1 cellular context compared by ENCODE assay signal in the genomic region with DNA sequence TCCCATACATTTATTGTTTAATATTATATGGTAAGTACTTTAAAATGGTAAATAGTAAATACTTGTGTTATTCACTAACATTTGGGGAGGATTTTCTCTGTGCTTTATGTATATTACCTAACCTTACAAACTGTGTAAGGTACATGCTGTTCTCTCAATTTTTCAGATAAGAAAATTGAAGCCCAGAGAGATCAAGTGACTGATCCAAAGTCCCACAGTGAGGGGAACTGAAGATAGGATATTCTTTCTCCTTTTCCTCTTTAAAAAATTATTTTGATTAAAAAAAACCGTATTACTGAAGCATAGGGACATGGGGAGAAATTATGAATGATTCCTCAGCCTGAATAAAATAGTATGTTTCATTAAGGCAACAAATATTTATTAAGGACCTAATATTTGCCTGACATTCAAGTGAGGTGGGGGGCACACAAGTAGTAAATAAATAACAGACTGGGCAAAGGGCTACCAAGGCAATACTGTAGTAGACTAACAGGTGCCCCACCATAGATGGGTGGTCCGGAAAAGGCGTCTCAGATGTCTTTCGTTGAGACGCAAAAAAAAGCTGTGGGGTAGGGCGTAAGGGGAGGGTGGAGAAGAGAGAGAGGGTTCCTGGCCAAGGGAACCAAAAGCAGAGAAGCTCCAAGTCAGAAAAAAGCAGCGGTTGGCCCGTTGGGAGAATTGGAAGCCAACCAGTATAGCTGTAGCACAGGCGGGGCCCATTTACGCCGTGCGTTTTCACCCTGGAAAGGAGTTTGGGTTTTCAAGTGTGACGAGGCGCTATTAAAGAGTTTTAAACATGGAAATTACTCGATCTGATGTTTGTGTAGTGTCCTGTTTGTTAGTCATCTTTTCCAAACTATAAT.
TF ChIP-seq lines count a peak whose summit lies in the region.

No MANE protein-coding gene starts in this region.

TF ChIP-seq in K562, 482 proteins besides CTCF, POLR2A, EP300 and RAD21 (continued from another document and continues in another):
- TF ChIP-seq AFF1 (IDR thresholded peaks at IDR 0.05; ENCODE audit: low read depth in 1 of 2, partially characterized antibody in 2 of 2) (peak in 1 of 2 experiments; percentile 32), SIN3B (IDR thresholded peaks at IDR 0.05; ENCODE audit: low read depth) (no peak), RHOXF2B (CRISPR knock-in tag; conservative IDR thresholded peaks at IDR 0.05) (no peak), RFX7 (CRISPR knock-in tag; IDR thresholded peaks at IDR 0.05) (peak; percentile 53; the same call in 1 of the 2 replicates), POLR2AphosphoS2 (IDR thresholded peaks at IDR 0.05; ENCODE audit: low read length) (peak; percentile 57; the same call in 1 of the 2 replicates), ELF4 (CRISPR knock-in tag; IDR thresholded peaks at IDR 0.05) (peak; percentile 66), MAFK (IDR thresholded peaks at IDR 0.05; ENCODE audit: low read length) (0 out of 2 replicates have a peak, but pooled peaks have one; percentile 4), KDM1A (IDR thresholded peaks at IDR 0.05) (peak; percentile 20 to 38; a peak in 2 of 4 replicates), CBX2 (IDR thresholded peaks at IDR 0.05; ENCODE audit: insufficient read depth, low read length, poor library complexity, severe bottlenecking) (no peak), FOS (IDR thresholded peaks at IDR 0.05; ENCODE audit: extremely low read depth, insufficient read length) (no peak), MYC (IDR thresholded peaks at IDR 0.05; ENCODE audit: low read depth, low read length) (no peak), MYC (CRISPR knock-in tag; IDR thresholded peaks at IDR 0.05; ENCODE audit: borderline replicate concordance, low read depth) (peak; percentile 86), PATZ1 (CRISPR knock-in tag; IDR thresholded peaks at IDR 0.05; ENCODE audit: borderline replicate concordance) (no peak), TAF9B (IDR thresholded peaks at IDR 0.05; ENCODE audit: partially characterized antibody) (peak; percentile 20), ZNF830 (CRISPR knock-in tag; IDR thresholded peaks at IDR 0.05) (peak; percentile 26), MBD1 (CRISPR knock-in tag; IDR thresholded peaks at IDR 0.05) (no peak), RB1 (IDR thresholded peaks at IDR 0.05; ENCODE audit: low read depth) (no peak), PRDM10 (IDR thresholded peaks at IDR 0.05; ENCODE audit: partially characterized antibody) (peak; percentile 31), RBBP5 (IDR thresholded peaks at IDR 0.05; ENCODE audit: borderline replicate concordance, insufficient read depth, low read length, poor library complexity, severe bottlenecking) (no peak), BDP1 (IDR thresholded peaks at IDR 0.05; ENCODE audit: insufficient read depth, insufficient read length) (no peak), LCOR (CRISPR knock-in tag; IDR thresholded peaks at IDR 0.05) (peak; percentile 75; the same call in 1 of the 2 replicates), ZNF384 (IDR thresholded peaks at IDR 0.05; ENCODE audit: low read depth, low read length) (peak; percentile 10; the same call in 1 of the 2 replicates), ETV1 (tag; conservative IDR thresholded peaks at IDR 0.05; ENCODE audit: low read depth) (0 out of 2 replicates have a peak, but pooled peaks have one; percentile 17), SMARCE1 (IDR thresholded peaks at IDR 0.05) (peak; percentile 68; the same call in 1 of the 2 replicates)
- TF ChIP-seq, protein P1, sequence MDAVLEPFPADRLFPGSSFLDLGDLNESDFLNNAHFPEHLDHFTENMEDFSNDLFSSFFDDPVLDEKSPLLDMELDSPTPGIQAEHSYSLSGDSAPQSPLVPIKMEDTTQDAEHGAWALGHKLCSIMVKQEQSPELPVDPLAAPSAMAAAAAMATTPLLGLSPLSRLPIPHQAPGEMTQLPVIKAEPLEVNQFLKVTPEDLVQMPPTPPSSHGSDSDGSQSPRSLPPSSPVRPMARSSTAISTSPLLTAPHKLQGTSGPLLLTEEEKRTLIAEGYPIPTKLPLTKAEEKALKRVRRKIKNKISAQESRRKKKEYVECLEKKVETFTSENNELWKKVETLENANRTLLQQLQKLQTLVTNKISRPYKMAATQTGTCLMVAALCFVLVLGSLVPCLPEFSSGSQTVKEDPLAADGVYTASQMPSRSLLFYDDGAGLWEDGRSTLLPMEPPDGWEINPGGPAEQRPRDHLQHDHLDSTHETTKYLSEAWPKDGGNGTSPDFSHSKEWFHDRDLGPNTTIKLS (IDR thresholded peaks at IDR 0.05; ENCODE audit: borderline replicate concordance, low read depth): no peak
- TF ChIP-seq, protein P2, sequence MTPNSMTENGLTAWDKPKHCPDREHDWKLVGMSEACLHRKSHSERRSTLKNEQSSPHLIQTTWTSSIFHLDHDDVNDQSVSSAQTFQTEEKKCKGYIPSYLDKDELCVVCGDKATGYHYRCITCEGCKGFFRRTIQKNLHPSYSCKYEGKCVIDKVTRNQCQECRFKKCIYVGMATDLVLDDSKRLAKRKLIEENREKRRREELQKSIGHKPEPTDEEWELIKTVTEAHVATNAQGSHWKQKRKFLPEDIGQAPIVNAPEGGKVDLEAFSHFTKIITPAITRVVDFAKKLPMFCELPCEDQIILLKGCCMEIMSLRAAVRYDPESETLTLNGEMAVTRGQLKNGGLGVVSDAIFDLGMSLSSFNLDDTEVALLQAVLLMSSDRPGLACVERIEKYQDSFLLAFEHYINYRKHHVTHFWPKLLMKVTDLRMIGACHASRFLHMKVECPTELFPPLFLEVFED (CRISPR knock-in tag; conservative IDR thresholded peaks at IDR 0.05): peak; percentile 78
- TF ChIP-seq, protein P3, sequence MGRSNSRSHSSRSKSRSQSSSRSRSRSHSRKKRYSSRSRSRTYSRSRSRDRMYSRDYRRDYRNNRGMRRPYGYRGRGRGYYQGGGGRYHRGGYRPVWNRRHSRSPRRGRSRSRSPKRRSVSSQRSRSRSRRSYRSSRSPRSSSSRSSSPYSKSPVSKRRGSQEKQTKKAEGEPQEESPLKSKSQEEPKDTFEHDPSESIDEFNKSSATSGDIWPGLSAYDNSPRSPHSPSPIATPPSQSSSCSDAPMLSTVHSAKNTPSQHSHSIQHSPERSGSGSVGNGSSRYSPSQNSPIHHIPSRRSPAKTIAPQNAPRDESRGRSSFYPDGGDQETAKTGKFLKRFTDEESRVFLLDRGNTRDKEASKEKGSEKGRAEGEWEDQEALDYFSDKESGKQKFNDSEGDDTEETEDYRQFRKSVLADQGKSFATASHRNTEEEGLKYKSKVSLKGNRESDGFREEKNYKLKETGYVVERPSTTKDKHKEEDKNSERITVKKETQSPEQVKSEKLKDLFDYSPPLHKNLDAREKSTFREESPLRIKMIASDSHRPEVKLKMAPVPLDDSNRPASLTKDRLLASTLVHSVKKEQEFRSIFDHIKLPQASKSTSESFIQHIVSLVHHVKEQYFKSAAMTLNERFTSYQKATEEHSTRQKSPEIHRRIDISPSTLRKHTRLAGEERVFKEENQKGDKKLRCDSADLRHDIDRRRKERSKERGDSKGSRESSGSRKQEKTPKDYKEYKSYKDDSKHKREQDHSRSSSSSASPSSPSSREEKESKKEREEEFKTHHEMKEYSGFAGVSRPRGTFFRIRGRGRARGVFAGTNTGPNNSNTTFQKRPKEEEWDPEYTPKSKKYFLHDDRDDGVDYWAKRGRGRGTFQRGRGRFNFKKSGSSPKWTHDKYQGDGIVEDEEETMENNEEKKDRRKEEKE (IDR thresholded peaks at IDR 0.05; ENCODE audit: borderline replicate concordance in 1 of 2, control insufficient read depth in 1 of 2, low read depth in 2 of 2, low read length in 1 of 2): 0 out of 4 replicates have a peak, but pooled peaks of 1 of the 2 experiments have one; percentile 9
